Comparison of ENCODE assay signal across 1 cellular context in the genomic region with DNA sequence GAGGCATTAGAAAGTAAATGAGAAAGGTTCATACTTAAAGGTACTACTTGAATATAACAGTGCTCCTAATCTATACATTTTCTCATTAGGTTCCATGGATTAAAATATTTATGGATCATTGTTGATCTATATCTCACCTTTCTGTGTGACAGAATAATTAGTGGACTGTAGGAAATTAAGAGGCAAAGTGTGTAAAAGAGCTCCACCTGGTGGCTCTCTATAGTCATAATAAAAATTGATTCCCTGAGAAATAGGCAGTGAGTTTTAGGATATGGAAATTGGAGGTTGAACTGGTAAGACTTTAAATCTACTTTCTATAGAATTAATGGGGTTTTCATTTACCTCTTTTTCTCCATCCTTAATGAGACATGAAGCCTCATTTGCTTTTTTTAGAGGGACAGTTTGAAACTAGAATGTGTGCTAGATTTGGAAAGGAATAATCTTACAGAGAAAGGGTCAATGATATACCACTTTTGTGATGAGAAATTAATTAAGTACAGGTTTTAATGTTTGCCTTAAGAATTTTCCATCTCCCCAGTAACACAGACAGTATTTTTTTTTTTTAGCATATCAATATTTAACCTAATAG.
A peak's percentile ranks its signal among the peaks of the same experiment; 100 is the strongest.
TF ChIP-seq lines count a peak whose summit lies in the region.

No MANE protein-coding gene starts in this region.

TF ChIP-seq in K562, 482 proteins besides CTCF, POLR2A, EP300 and RAD21:
- TF ChIP-seq SMC3 (conservative IDR thresholded peaks at IDR 0.05; ENCODE audit: insufficient read depth, low read depth, low read length) (0 out of 2 replicates have a peak, but pooled peaks have one; percentile 3), HDAC8 (tag; IDR thresholded peaks at IDR 0.05) (no peak), MEIS2 (IDR thresholded peaks at IDR 0.05; ENCODE audit: partially characterized antibody) (peak; percentile 18), SETDB1 (IDR thresholded peaks at IDR 0.05; ENCODE audit: low read length) (no peak), ZNF280B (CRISPR knock-in tag; IDR thresholded peaks at IDR 0.05) (no peak), ARID3A (IDR thresholded peaks at IDR 0.05; ENCODE audit: borderline replicate concordance, low read depth, low read length) (0 out of 2 replicates have a peak, but pooled peaks have one; percentile 25)
